17 cellular contexts compared by ENCODE assay signal in genomic region chr1:163412216-163412615, GRCh38.
"Had no signal": no experiment of that assay in that cellular context is flagged by ENCODE, and none has a peak within 500 bp of the region (broad histone marks: within the 10 kb centered on the region; RNA-seq: fewer than 3 reads in every experiment).

No MANE protein-coding gene starts in this region.

- H3K9me3 Mint-ChIP-seq: dendritic cell treated with granulocyte-macrophage colony-stimulating factor and Interleukin-4, amounts not matched to agents 40 ng/mL and 50 ng/mL, for 4 days; effector memory CD8-positive, alpha-beta T cell; nephron progenitor cell; stimulated activated naive CD8-positive, alpha-beta T cell treated with anti-CD3 and anti-CD28 coated beads, Interleukin-15, Interleukin-2, amounts not matched to agents 100 ng/mL and 50 ng/mL, for 24 hours had no signal

- H3K27ac ChIP-seq: brain microvascular endothelial cell, hepatocyte, testis had no signal

- H3K27me3 ChIP-seq: brain microvascular endothelial cell, hepatocyte, testis had no signal

- H3K9me3 ChIP-seq: testis had no signal

- H3K36me3 Mint-ChIP-seq: activated CD8-positive, alpha-beta memory T cell treated with anti-CD3 and anti-CD28 coated beads, Interleukin-2, amount 10 ng/mL, durations not matched to agents 7 days and 5 days; activated naive CD8-positive, alpha-beta T cell had no signal

- H3K4me3 ChIP-seq: hepatocyte, testis had no signal

- ATAC-seq: activated CD8-positive, alpha-beta memory T cell treated with anti-CD3 and anti-CD28 coated beads, Interleukin-2, amount 10 ng/mL, durations not matched to agents 7 days and 5 days; effector memory CD8-positive, alpha-beta T cell had no signal

- H3K36me3 ChIP-seq: brain microvascular endothelial cell had no signal

- H3K4me3 Mint-ChIP-seq: activated CD8-positive, alpha-beta memory T cell treated with anti-CD3 and anti-CD28 coated beads, Interleukin-2, amount 10 ng/mL, durations not matched to agents 7 days and 5 days; activated naive CD8-positive, alpha-beta T cell; dendritic cell treated with granulocyte-macrophage colony-stimulating factor and Interleukin-4, amounts not matched to agents 40 ng/mL and 50 ng/mL, for 4 days; effector memory CD8-positive, alpha-beta T cell; nephron progenitor cell; stimulated activated naive CD8-positive, alpha-beta T cell treated with anti-CD3 and anti-CD28 coated beads, Interleukin-15, Interleukin-2, amounts not matched to agents 100 ng/mL and 50 ng/mL, for 24 hours had no signal

- H3K27me3 Mint-ChIP-seq: dendritic cell treated with granulocyte-macrophage colony-stimulating factor and Interleukin-4, amounts not matched to agents 40 ng/mL and 50 ng/mL, for 4 days had no signal

- DNase-seq: activated CD4-positive, alpha-beta T cell treated with anti-CD3 and anti-CD28 coated beads for 1 hour; activated CD4-positive, alpha-beta T cell treated with anti-CD3 and anti-CD28 coated beads, Interleukin-2, amount 50 U/mL, for 48 hours; activated CD8-positive, alpha-beta memory T cell treated with anti-CD3 and anti-CD28 coated beads, Interleukin-2, amount 10 ng/mL, durations not matched to agents 7 days and 5 days; activated gamma-delta T cell; activated T-cell treated with anti-CD3 and anti-CD28 coated beads, Interleukin-2, amount 50 U/mL, for 48 hours; amygdala; brain microvascular endothelial cell; effector memory CD8-positive, alpha-beta T cell; erythroblast; nephron progenitor cell; stimulated activated CD4-positive, alpha-beta T cell treated with anti-CD3 and anti-CD28 coated beads, Interleukin-15, amount 100 ng/mL, for 24 hours; stimulated activated CD4-positive, alpha-beta T cell treated with anti-CD3 and anti-CD28 coated beads, Interleukin-4, amount 100 ng/mL, for 24 hours; testis had no signal

- H3K27ac Mint-ChIP-seq: activated CD8-positive, alpha-beta memory T cell treated with anti-CD3 and anti-CD28 coated beads, Interleukin-2, amount 10 ng/mL, durations not matched to agents 7 days and 5 days; activated naive CD8-positive, alpha-beta T cell; dendritic cell treated with granulocyte-macrophage colony-stimulating factor and Interleukin-4, amounts not matched to agents 40 ng/mL and 50 ng/mL, for 4 days; effector memory CD8-positive, alpha-beta T cell; nephron progenitor cell; stimulated activated naive CD8-positive, alpha-beta T cell treated with anti-CD3 and anti-CD28 coated beads, Interleukin-15, Interleukin-2, amounts not matched to agents 100 ng/mL and 50 ng/mL, for 24 hours had no signal

- H3K4me1 ChIP-seq: testis had no signal

- H3K4me1 Mint-ChIP-seq: activated CD8-positive, alpha-beta memory T cell treated with anti-CD3 and anti-CD28 coated beads, Interleukin-2, amount 10 ng/mL, durations not matched to agents 7 days and 5 days had no signal
